In the genomic region with DNA sequence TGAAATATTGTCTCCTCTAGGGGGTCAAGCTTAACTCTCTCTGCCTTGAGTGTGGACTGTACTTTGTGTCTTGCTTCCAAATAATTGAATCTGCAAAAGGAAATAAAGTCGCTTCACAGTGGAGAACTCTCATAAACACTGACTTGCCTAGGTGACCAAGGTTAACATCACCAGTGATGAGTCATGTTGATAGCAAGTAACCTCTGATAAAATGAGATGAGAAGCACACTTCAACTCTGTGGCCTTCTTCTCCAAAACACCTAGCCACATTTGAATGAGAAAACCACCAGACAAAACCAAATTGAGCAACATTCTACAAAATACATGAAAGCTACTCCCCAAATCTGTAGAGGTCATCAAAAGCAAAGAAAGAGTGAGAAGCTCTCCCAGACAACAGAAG, we compare ENCODE assay signal across 16 cellular contexts. TPM values are rescaled to one million over a fixed set of nuclear protein-coding genes. Genes with fewer than 3 reads are reported as not detected.
DNase-seq lines count a peak whose midpoint lies in the region; ATAC-seq and TF ChIP-seq lines count a peak whose summit lies in the region.
"Had no signal": no experiment of that assay in that cellular context is flagged by ENCODE, and none has a peak within 500 bp of the region (broad histone marks: within the 10 kb centered on the region; RNA-seq: fewer than 3 reads in every experiment).

No MANE protein-coding gene starts in this region.

- DNase-seq in activated naive CD4-positive, alpha-beta T cell treated with anti-CD3 and anti-CD28 coated beads, Interleukin-2, amount 50 U/mL, for 72 hours (ENCODE audit: low spot score in 2 of 2) = no peak
- DNase-seq in activated naive CD4-positive, alpha-beta T cell treated with Interleukin-2 at 50 U/mL for 16 hours = no peak
- no peak for DNase-seq in stimulated activated naive CD8-positive, alpha-beta T cell treated with anti-CD3 and anti-CD28 coated beads, Interleukin-15, Interleukin-2, amounts not matched to agents 100 U/mL and 50 U/mL, for 24 hours
- DNase-seq in NCI-H2081 treated with DMSO at 0.1 percent for 48 hours (lab: John Stamatoyannopoulos, UW) = no peak
- no peak for DNase-seq in Calu3
- DNase-seq: activated B cell treated with CpG ODN at 0.5 μM for 24 hours; activated T-cell treated with anti-CD3 and anti-CD28 coated beads, Interleukin-2, amount 50 U/mL, for 48 hours; left ventricle myocardium superior; NCI-H774; spleen; stimulated activated naive CD4-positive, alpha-beta T cell; T-cell; uterus had no signal

- no peaks in the 10 kb centered on the region for H3K36me3 Mint-ChIP-seq in activated naive CD4-positive, alpha-beta T cell treated with anti-CD3 and anti-CD28 coated beads, Interleukin-2, amount 50 U/mL, for 72 hours
- H3K36me3 Mint-ChIP-seq in T-helper 1 cell treated with Interleukin-12 subunit alpha and Interleukin-12 subunit beta and Interleukin-4 antibody, amounts not matched to agents 30 μg/mL and 1 μg/mL, for 36 hours (ENCODE audit: low read depth) = peaks cover 2% of the 10 kb centered on the region
- H3K36me3 Mint-ChIP-seq in Calu3 (ENCODE audit: insufficient read depth, unreplicated experiment) = no peaks in the 10 kb centered on the region
- H3K36me3 Mint-ChIP-seq: T-cell had no signal

- H3K27ac Mint-ChIP-seq in activated naive CD4-positive, alpha-beta T cell treated with anti-CD3 and anti-CD28 coated beads, Interleukin-2, amount 50 U/mL, for 72 hours = no peak overlapping the region
- H3K27ac Mint-ChIP-seq in T-helper 1 cell treated with Interleukin-12 subunit alpha and Interleukin-12 subunit beta and Interleukin-4 antibody, amounts not matched to agents 30 μg/mL and 1 μg/mL, for 36 hours = peak overlapping the region; percentile 75
- no peak overlapping the region for H3K27ac Mint-ChIP-seq in Calu3 (ENCODE audit: unreplicated experiment)
- H3K27ac Mint-ChIP-seq: activated B cell treated with CpG ODN at 0.5 μM for 24 hours, T-cell had no signal

- TF ChIP-seq CTCF in Calu3 (IDR thresholded peaks at IDR 0.05; ENCODE audit: unreplicated experiment) = no peak

- intact Hi-C loops in Calu3 (cut with micrococcal nuclease; ENCODE audit: unreplicated experiment) = no loop called here

- CTCF ChIA-PET in Calu3 (lab: Charles Lee) = interaction anchor here (0.6 kb wide), 1 partner anchor 99 kb away, joined by 3 read pairs; no protein-coding TSS in a partner anchor

- no TSS peak for BruUV-seq in Calu3 (replicated peaks; lab: Mats Ljungman, UMichigan)

- peaks cover 20% of the 10 kb centered on the region for H3K4me1 Mint-ChIP-seq in T-helper 1 cell treated with Interleukin-12 subunit alpha and Interleukin-12 subunit beta and Interleukin-4 antibody, amounts not matched to agents 30 μg/mL and 1 μg/mL, for 36 hours (ENCODE audit: low read depth)
- no peaks in the 10 kb centered on the region for H3K4me1 Mint-ChIP-seq in Calu3 (ENCODE audit: low read depth, unreplicated experiment)
- H3K4me1 Mint-ChIP-seq: activated B cell treated with CpG ODN at 0.5 μM for 24 hours, T-cell had no signal

- peak; percentile 31 to 91 for ATAC-seq in activated naive CD4-positive, alpha-beta T cell treated with anti-CD3 and anti-CD28 coated beads, Interleukin-2, amount 50 U/mL, for 72 hours
- ATAC-seq in HG03159 (IDR thresholded peaks at IDR 0.05; ENCODE audit: unreplicated experiment) = peak; percentile 82
- ATAC-seq in stimulated activated naive CD8-positive, alpha-beta T cell treated with anti-CD3 and anti-CD28 coated beads, Interleukin-15, Interleukin-2, amounts not matched to agents 100 U/mL and 50 U/mL, for 24 hours = peak; percentile 75
- ATAC-seq in HG03571 (IDR thresholded peaks at IDR 0.05; ENCODE audit: unreplicated experiment) = no peak
- ATAC-seq: left ventricle myocardium superior, T-cell had no signal

- no peaks in the 10 kb centered on the region for H3K9me3 Mint-ChIP-seq in activated naive CD4-positive, alpha-beta T cell treated with anti-CD3 and anti-CD28 coated beads, Interleukin-2, amount 50 U/mL, for 72 hours
- peaks cover 6% of the 10 kb centered on the region for H3K9me3 Mint-ChIP-seq in T-helper 1 cell treated with Interleukin-12 subunit alpha and Interleukin-12 subunit beta and Interleukin-4 antibody, amounts not matched to agents 30 μg/mL and 1 μg/mL, for 36 hours
- no peaks in the 10 kb centered on the region for H3K9me3 Mint-ChIP-seq in Calu3 (ENCODE audit: low read depth, unreplicated experiment)
- H3K9me3 Mint-ChIP-seq: activated B cell treated with CpG ODN at 0.5 μM for 24 hours, T-cell had no signal

- H3K4me3 Mint-ChIP-seq in T-helper 1 cell treated with Interleukin-12 subunit alpha and Interleukin-12 subunit beta and Interleukin-4 antibody, amounts not matched to agents 30 μg/mL and 1 μg/mL, for 36 hours = peak overlapping the region; percentile 22
- H3K4me3 Mint-ChIP-seq in Calu3 (ENCODE audit: low read depth, unreplicated experiment) = no peak overlapping the region
- H3K4me3 Mint-ChIP-seq: activated B cell treated with CpG ODN at 0.5 μM for 24 hours, T-cell had no signal

- H3K27me3 Mint-ChIP-seq in T-helper 1 cell treated with Interleukin-12 subunit alpha and Interleukin-12 subunit beta and Interleukin-4 antibody, amounts not matched to agents 30 μg/mL and 1 μg/mL, for 36 hours (ENCODE audit: low read depth) = peaks cover 36% of the 10 kb centered on the region
- H3K27me3 Mint-ChIP-seq in Calu3 (ENCODE audit: unreplicated experiment) = peaks cover 15% of the 10 kb centered on the region
- H3K27me3 Mint-ChIP-seq: activated B cell treated with CpG ODN at 0.5 μM for 24 hours had no signal

RNA-seq across cellular contexts. Expression of a gene that starts 37.6 kb away (rescaled TPM):
- 10 to 100 TPM; 23.8 to 25.6 TPM for total RNA-seq in activated naive CD4-positive, alpha-beta T cell treated with anti-CD3 and anti-CD28 coated beads, Interleukin-2, amount 50 U/mL, for 72 hours
- 2.2 and 2.9 TPM in 2 replicates for total RNA-seq in Calu3 (2022)
